ENCODE assay signal across 26 cellular contexts in the genomic region with DNA sequence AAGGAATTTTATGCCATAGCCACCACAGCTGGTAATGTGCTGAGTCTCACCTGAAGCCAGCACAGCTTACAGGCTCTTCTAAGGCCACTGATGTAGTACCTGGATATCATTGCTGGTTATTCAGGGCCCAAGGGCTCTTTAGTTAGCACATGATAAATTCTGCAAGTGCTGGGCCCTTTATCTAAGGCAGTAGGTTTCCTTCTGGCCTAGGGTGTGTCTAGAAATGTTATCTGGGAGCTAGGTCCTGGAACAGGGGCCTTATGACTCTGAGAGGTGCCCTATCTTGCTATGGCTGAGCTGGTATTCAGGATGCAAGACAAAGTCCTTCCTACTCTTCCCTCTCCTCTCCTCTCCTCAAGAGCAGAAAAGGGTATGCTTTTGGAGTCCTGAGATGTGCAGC.
"Had no signal": no experiment of that assay in that cellular context is flagged by ENCODE, and none has a peak within 500 bp of the region (broad histone marks: within the 10 kb centered on the region; RNA-seq: fewer than 3 reads in every experiment).

No MANE protein-coding gene starts in this region.

- H3K4me1 Mint-ChIP-seq: activated CD4-positive, alpha-beta T cell treated with anti-CD3 and anti-CD28 coated beads, Interleukin-2, amount 10 ng/mL, durations not matched to agents 7 days and 5 days; activated CD8-positive, alpha-beta memory T cell treated with anti-CD3 and anti-CD28 coated beads, Interleukin-2, amount 10 ng/mL, durations not matched to agents 7 days and 5 days; activated naive CD4-positive, alpha-beta T cell treated with anti-CD3 and anti-CD28 coated beads, Interleukin-2, amount 10 ng/mL, durations not matched to agents 7 days and 5 days had no signal

- H3K4me3 ChIP-seq: body of pancreas, colonic mucosa had no signal

- H3K27me3 Mint-ChIP-seq: activated CD4-positive, alpha-beta T cell treated with anti-CD3 and anti-CD28 coated beads, Interleukin-2, amount 10 ng/mL, durations not matched to agents 7 days and 5 days; activated CD8-positive, alpha-beta memory T cell treated with anti-CD3 and anti-CD28 coated beads, Interleukin-2, amount 10 ng/mL, durations not matched to agents 7 days and 5 days; activated naive CD4-positive, alpha-beta T cell treated with anti-CD3 and anti-CD28 coated beads, Interleukin-2, amount 10 ng/mL, durations not matched to agents 7 days and 5 days; activated naive CD8-positive, alpha-beta T cell had no signal

- H3K27ac ChIP-seq: body of pancreas, colonic mucosa, epithelial cell of prostate, VCaP had no signal

- DNase-seq: activated CD4-positive, alpha-beta T cell treated with anti-CD3 and anti-CD28 coated beads for 1 hour; activated CD4-positive, alpha-beta T cell treated with anti-CD3 and anti-CD28 coated beads for 4 hours; activated CD4-positive, alpha-beta T cell treated with anti-CD3 and anti-CD28 coated beads, Interleukin-2, amount 10 ng/mL, durations not matched to agents 7 days and 5 days; activated CD4-positive, alpha-beta T cell treated with anti-CD3 and anti-CD28 coated beads, Interleukin-2, amount 50 U/mL, for 48 hours; activated CD8-positive, alpha-beta memory T cell treated with anti-CD3 and anti-CD28 coated beads, Interleukin-2, amount 10 ng/mL, durations not matched to agents 7 days and 5 days; activated CD8-positive, alpha-beta memory T cell treated with anti-CD3 and anti-CD28 coated beads, Interleukin-2, amount 50 U/mL, for 4 hours; activated CD8-positive, alpha-beta T cell treated with anti-CD3 and anti-CD28 coated beads, Interleukin-2, amount 10 ng/mL, durations not matched to agents 7 days and 5 days; activated effector memory CD4-positive, alpha-beta T cell treated with anti-CD3 and anti-CD28 coated beads, Interleukin-2, amount 50 U/mL, for 16 hours; activated naive CD4-positive, alpha-beta T cell; activated naive CD4-positive, alpha-beta T cell treated with anti-CD3 and anti-CD28 coated beads, Interleukin-2, amount 10 ng/mL, durations not matched to agents 7 days and 5 days; activated T-cell treated with anti-CD3 and anti-CD28 coated beads, Interleukin-2, amount 50 U/mL, for 1 hour; activated T-cell treated with anti-CD3 and anti-CD28 coated beads, Interleukin-2, amount 50 U/mL, for 48 hours; amygdala; aorta; body of pancreas; cerebellar nuclear complex; colonic mucosa; effector CD8-positive, alpha-beta T cell; head of caudate nucleus; T-helper 2 cell had no signal

- H3K36me3 Mint-ChIP-seq: activated CD8-positive, alpha-beta memory T cell treated with anti-CD3 and anti-CD28 coated beads, Interleukin-2, amount 10 ng/mL, durations not matched to agents 7 days and 5 days; activated naive CD4-positive, alpha-beta T cell treated with anti-CD3 and anti-CD28 coated beads, Interleukin-2, amount 10 ng/mL, durations not matched to agents 7 days and 5 days; activated naive CD8-positive, alpha-beta T cell had no signal

- H3K27ac Mint-ChIP-seq: activated CD4-positive, alpha-beta T cell treated with anti-CD3 and anti-CD28 coated beads, Interleukin-2, amount 10 ng/mL, durations not matched to agents 7 days and 5 days; activated CD8-positive, alpha-beta memory T cell treated with anti-CD3 and anti-CD28 coated beads, Interleukin-2, amount 10 ng/mL, durations not matched to agents 7 days and 5 days; activated CD8-positive, alpha-beta T cell treated with anti-CD3 and anti-CD28 coated beads, Interleukin-2, amount 10 ng/mL, durations not matched to agents 7 days and 5 days; activated naive CD4-positive, alpha-beta T cell treated with anti-CD3 and anti-CD28 coated beads, Interleukin-2, amount 10 ng/mL, durations not matched to agents 7 days and 5 days; activated naive CD8-positive, alpha-beta T cell; activated T-helper 1 cell treated with anti-CD3 and anti-CD28 coated beads, Interleukin-12 subunit alpha, Interleukin-12 subunit beta, Interleukin-2, Interleukin-4 antibody, amounts not matched to agents 30 ng/mL and 10 ng/mL and 1 ng/mL, durations not matched to agents 14 hours and 24 hours and 36 hours; activated T-helper 2 cell treated with anti-CD3 and anti-CD28 coated beads, Interferon-gamma antibody, Interleukin-2, Interleukin-4, amounts not matched to agents 10 μg/mL and 5 μg/mL and 100 μg/mL, durations not matched to agents 14 hours and 24 hours and 36 hours; WTC11 had no signal

- H3K4me3 Mint-ChIP-seq: activated CD4-positive, alpha-beta T cell treated with anti-CD3 and anti-CD28 coated beads, Interleukin-2, amount 10 ng/mL, durations not matched to agents 7 days and 5 days; activated CD8-positive, alpha-beta memory T cell treated with anti-CD3 and anti-CD28 coated beads, Interleukin-2, amount 10 ng/mL, durations not matched to agents 7 days and 5 days; activated CD8-positive, alpha-beta T cell treated with anti-CD3 and anti-CD28 coated beads, Interleukin-2, amount 10 ng/mL, durations not matched to agents 7 days and 5 days; activated naive CD4-positive, alpha-beta T cell treated with anti-CD3 and anti-CD28 coated beads, Interleukin-2, amount 10 ng/mL, durations not matched to agents 7 days and 5 days; activated naive CD8-positive, alpha-beta T cell; activated T-helper 1 cell treated with anti-CD3 and anti-CD28 coated beads, Interleukin-12 subunit alpha, Interleukin-12 subunit beta, Interleukin-2, Interleukin-4 antibody, amounts not matched to agents 30 ng/mL and 10 ng/mL and 1 ng/mL, durations not matched to agents 14 hours and 24 hours and 36 hours; WTC11 had no signal

- H3K27me3 ChIP-seq: body of pancreas, colonic mucosa had no signal

- H3K36me3 ChIP-seq: colonic mucosa had no signal

- H3K9me3 ChIP-seq: body of pancreas, colonic mucosa had no signal

- H3K4me1 ChIP-seq: body of pancreas, colonic mucosa had no signal
